In genomic region chr1:9910425-9911178, GRCh38 we compare ENCODE assay signal across 8 cellular contexts. TPM values are rescaled to one million over a fixed set of nuclear protein-coding genes. Genes with fewer than 3 reads are reported as not detected.
DNase-seq lines count a peak whose midpoint lies in the region; ATAC-seq, FAIRE-seq and TF ChIP-seq lines count a peak whose summit lies in the region.

No MANE protein-coding gene starts in this region.

- H3K9me3 ChIP-seq in keratinocyte (ENCODE audit: control insufficient read depth, low read depth, low read length): no peaks in the 10 kb centered on the region

- no peaks in the 10 kb centered on the region for H3K9me3 Mint-ChIP-seq in central memory CD8-positive, alpha-beta T cell

- peak overlapping the region; percentile 96 for H3K27ac ChIP-seq in keratinocyte (ENCODE audit: control insufficient read depth, insufficient read depth, low read length)

- H3K4me1 ChIP-seq in keratinocyte (ENCODE audit: control insufficient read depth, extremely low read depth, insufficient read depth, low read length): peaks cover 38% of the 10 kb centered on the region

- H3K9me1 ChIP-seq in keratinocyte (ENCODE audit: control insufficient read depth, extremely low read depth, insufficient read depth, low read length): no peaks in the 10 kb centered on the region

- H4K20me1 ChIP-seq in keratinocyte (ENCODE audit: control insufficient read depth, extremely low read depth, insufficient read depth, low read length): no peaks in the 10 kb centered on the region

- peaks cover 26% of the 10 kb centered on the region for H3K79me2 ChIP-seq in keratinocyte (ENCODE audit: control insufficient read depth, insufficient read depth, low read length)

- peak overlapping the region; percentile 36 to 97 (median 86) for H3K4me3 ChIP-seq in keratinocyte (ENCODE audit: control insufficient read depth in 2 of 3, extremely low read depth in 1 of 3, insufficient read depth in 2 of 3, low read depth in 1 of 3, low read length in 3 of 3)

- H3K9ac ChIP-seq in keratinocyte (ENCODE audit: control insufficient read depth, extremely low read depth, insufficient read depth, low read length): peak overlapping the region; percentile 88

- no peaks in the 10 kb centered on the region for H3K27me3 Mint-ChIP-seq in central memory CD8-positive, alpha-beta T cell

- ATAC-seq in GM19035 (IDR thresholded peaks at IDR 0.05; ENCODE audit: unreplicated experiment): peak; percentile 95
- peak; percentile 93 for ATAC-seq in HG03342 (IDR thresholded peaks at IDR 0.05; ENCODE audit: unreplicated experiment)
- ATAC-seq in central memory CD8-positive, alpha-beta T cell (replicated peaks; ENCODE audit: extremely low read depth, poor library complexity, severe bottlenecking): peak; percentile 97

- peak overlapping the region; percentile 92 for H3K27ac Mint-ChIP-seq in central memory CD8-positive, alpha-beta T cell (ENCODE audit: low read depth)

- H3K36me3 Mint-ChIP-seq in central memory CD8-positive, alpha-beta T cell (ENCODE audit: insufficient read depth): peaks cover 9% of the 10 kb centered on the region

- H3K4me1 Mint-ChIP-seq in central memory CD8-positive, alpha-beta T cell: peaks cover 48% of the 10 kb centered on the region

- no peaks in the 10 kb centered on the region for H3K27me3 ChIP-seq in keratinocyte (ENCODE audit: control insufficient read depth, extremely low read depth, insufficient read depth, low read length)

- no peaks in the 10 kb centered on the region for H3K36me3 ChIP-seq in keratinocyte (ENCODE audit: control insufficient read depth in 2 of 2, extremely low read depth in 1 of 2, insufficient read depth in 2 of 2, low read length in 2 of 2)

- peak overlapping the region; percentile 95 for H2AFZ ChIP-seq in keratinocyte (ENCODE audit: control insufficient read depth, low read length)

- peak; percentile 67 for FAIRE-seq in keratinocyte (lab: Jason Lieb, UNC)

- peak overlapping the region; percentile 98 for H3K4me2 ChIP-seq in keratinocyte (ENCODE audit: control insufficient read depth, extremely low read depth, insufficient read depth, low read depth, low read length)

- peak overlapping the region; percentile 89 for H3K4me3 Mint-ChIP-seq in central memory CD8-positive, alpha-beta T cell

- no peak for TF ChIP-seq CTCF in AG09319 (IDR thresholded peaks at IDR 0.05; ENCODE audit: low read depth, low read length)
- TF ChIP-seq CTCF in keratinocyte (optimal IDR thresholded peaks at IDR 0.05 in 1 of 3, IDR thresholded peaks at IDR 0.05 in 1 of 3, conservative IDR thresholded peaks at IDR 0.05 in 1 of 3; ENCODE audit: extremely low read depth in 1 of 3, insufficient read depth in 2 of 3, low read length in 3 of 3): no peak

- dilution Hi-C loops in keratinocyte (cut with MboI; ENCODE audit: extremely low pct_ligation_motif_present, low sequenced_read_pairs): no loop called here

- peak; percentile 97 for DNase-seq in AG09319 (ENCODE audit: extremely low read depth, low read depth)
- peak; percentile 97 for DNase-seq in NCI-H345 treated with DMSO at 0.1 percent for 48 hours (lab: John Stamatoyannopoulos, UW; ENCODE audit: unreplicated experiment)
- peak; percentile 99 for DNase-seq in activated CD4-positive, CD25-positive, alpha-beta regulatory T cell treated with anti-CD3 and anti-CD28 coated beads, Interleukin-2, amount 50 U/mL, for 16 hours (ENCODE audit: low read depth, low spot score)
- peak; percentile 100 for DNase-seq in central memory CD8-positive, alpha-beta T cell (ENCODE audit: low spot score in 2 of 2)
- peak; percentile 87 for DNase-seq in keratinocyte (ENCODE audit: low read depth, low spot score)
- peak; percentile 100 for DNase-seq in stimulated activated CD4-positive, alpha-beta T cell treated with anti-CD3 and anti-CD28 coated beads, Interleukin-12 subunit alpha, Interleukin-12 subunit beta, amount 100 ng/mL, for 48 hours (ENCODE audit: low read depth in 2 of 3, low spot score in 1 of 3)

RNA-seq across cellular contexts. Expression of gene CTNNBIP1, which starts 0.5 kb away (rescaled TPM):
- 92.3 to 149 TPM (median 93.3 TPM) in 3 replicates for polyA plus RNA-seq in keratinocyte
- 96.7 TPM for polyA plus RNA-seq in keratinocyte (2011; ENCODE audit: low read depth)
- 70.9 and 118 TPM in 2 replicates for polyA plus RNA-seq in keratinocyte (2011; cell fraction: cytosol; rRNA removed)
- polyA plus RNA-seq in keratinocyte (2011; cell fraction: nucleus; rRNA removed): 34.7 and 38.3 TPM in 2 replicates
- 108 and 142 TPM in 2 replicates for polyA plus RNA-seq in keratinocyte (2012; ENCODE audit: low replicate concordance)
- 84.4 to 135 TPM (median 92.0 TPM) in 3 replicates for polyA minus RNA-seq in keratinocyte
- 118 TPM for polyA minus RNA-seq in keratinocyte (2011; cell fraction: cytosol; rRNA and poly(A)+ RNA removed)
- 11.9 and 21.5 TPM in 2 replicates for polyA minus RNA-seq in keratinocyte (2011; cell fraction: nucleus; rRNA and poly(A)+ RNA removed)

RNA-seq across cellular contexts. Expression of gene LZIC, which starts 32.6 kb away (rescaled TPM):
- 15.2 to 22.5 TPM (median 21.9 TPM) in 3 replicates for polyA plus RNA-seq in keratinocyte
- 122 TPM for polyA plus RNA-seq in keratinocyte (2011; ENCODE audit: low read depth)
- polyA plus RNA-seq in keratinocyte (2011; cell fraction: cytosol; rRNA removed): 17.4 and 29.2 TPM in 2 replicates
- polyA plus RNA-seq in keratinocyte (2011; cell fraction: nucleus; rRNA removed): 8.3 and 12.0 TPM in 2 replicates
- polyA plus RNA-seq in keratinocyte (2012; ENCODE audit: low replicate concordance): 25.1 and 38.4 TPM in 2 replicates
- 5.8 to 19.2 TPM (median 8.9 TPM) in 3 replicates for polyA minus RNA-seq in keratinocyte
- polyA minus RNA-seq in keratinocyte (2011; cell fraction: cytosol; rRNA and poly(A)+ RNA removed): 8.1 TPM
- polyA minus RNA-seq in keratinocyte (2011; cell fraction: nucleus; rRNA and poly(A)+ RNA removed): 5.9 and 10.9 TPM in 2 replicates

RNA-seq across cellular contexts. Expression of gene NMNAT1, which starts 32.7 kb away (rescaled TPM):
- 11.7 to 16.3 TPM (median 16.2 TPM) in 3 replicates for polyA plus RNA-seq in keratinocyte
- polyA plus RNA-seq in keratinocyte (2011; ENCODE audit: low read depth): 7.0 TPM
- 11.5 and 18.5 TPM in 2 replicates for polyA plus RNA-seq in keratinocyte (2011; cell fraction: cytosol; rRNA removed)
- polyA plus RNA-seq in keratinocyte (2011; cell fraction: nucleus; rRNA removed): 13.6 and 14.4 TPM in 2 replicates
- polyA plus RNA-seq in keratinocyte (2012; ENCODE audit: low replicate concordance): 10.8 and 11.9 TPM in 2 replicates
- 5.8 to 9.3 TPM (median 7.4 TPM) in 3 replicates for polyA minus RNA-seq in keratinocyte
- 10.0 TPM for polyA minus RNA-seq in keratinocyte (2011; cell fraction: cytosol; rRNA and poly(A)+ RNA removed)
- 8.1 and 17.9 TPM in 2 replicates for polyA minus RNA-seq in keratinocyte (2011; cell fraction: nucleus; rRNA and poly(A)+ RNA removed)

Comparison
In these comparisons a context has a peak if more than half of its experiments do, and no peak if none do; other contexts are left out.
1. Peak in every context shown above with its lines: DNase-seq, ATAC-seq, H3K4me3 ChIP-seq and H3K27ac ChIP-seq.